In the genomic region with DNA sequence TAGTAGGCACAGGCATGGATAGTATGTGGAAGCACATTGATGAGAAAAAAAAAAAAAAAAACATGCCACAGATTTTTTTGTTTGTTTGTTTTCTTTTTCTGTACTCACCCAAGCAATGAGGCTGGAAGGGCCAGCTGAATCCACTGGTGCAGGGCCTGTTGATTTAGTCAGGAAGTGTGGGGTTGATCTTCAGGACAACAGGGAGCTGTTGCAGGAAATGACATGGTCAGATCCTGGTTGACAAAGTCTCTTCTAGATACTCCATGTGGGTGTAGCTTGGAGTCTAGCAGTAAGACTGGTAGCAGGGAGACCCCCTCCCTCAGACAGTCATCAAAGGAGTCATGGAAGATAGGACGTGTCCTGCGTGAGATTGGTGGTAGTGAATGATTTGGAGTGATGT, we compare ENCODE assay signal across 19 cellular contexts.
DNase-seq lines count a peak whose midpoint lies in the region; ATAC-seq, FAIRE-seq and TF ChIP-seq lines count a peak whose summit lies in the region.
"Had no signal": no experiment of that assay in that cellular context is flagged by ENCODE, and none has a peak within 500 bp of the region (broad histone marks: within the 10 kb centered on the region; RNA-seq: fewer than 3 reads in every experiment).

No MANE protein-coding gene starts in this region.

- H3K4me3 Mint-ChIP-seq in chondrocyte (ENCODE audit: unreplicated experiment) (no peak overlapping the region), WTC11 (no peak overlapping the region)
- H3K4me3 Mint-ChIP-seq in activated CD8-positive, alpha-beta T cell treated with anti-CD3 and anti-CD28 coated beads for 36 hours: no peak overlapping the region
- H3K4me3 Mint-ChIP-seq: CD4-positive, CD25-positive, alpha-beta regulatory T cell had no signal

- peaks cover 20% of the 10 kb centered on the region for H3K4me1 ChIP-seq in A549
- H3K4me1 ChIP-seq in HEK293 (ENCODE audit: control insufficient read depth, insufficient read depth, low read length): no peaks in the 10 kb centered on the region
- H3K4me1 ChIP-seq: BE2C had no signal

- TF ChIP-seq RAD21 in A549 (conservative IDR thresholded peaks at IDR 0.05 in 1 of 2, IDR thresholded peaks at IDR 0.05 in 1 of 2): no peak

- ATAC-seq in A549 (peak in 1 of 2 experiments; percentile 10; a peak in 2 of 6 replicates), GM19395 (IDR thresholded peaks at IDR 0.05; ENCODE audit: unreplicated experiment) (no peak), WTC11 (no peak)
- ATAC-seq in activated CD8-positive, alpha-beta T cell treated with anti-CD3 and anti-CD28 coated beads for 36 hours: no peak
- ATAC-seq: HCT116 had no signal

- CTCF ChIA-PET in A549 (lab: Yijun Ruan, JAX) (interaction anchor here (0.6 to 3.2 kb wide), 4 partner anchors 12 to 303 kb away, joined by 3 to 10 read pairs (median 4); no protein-coding TSS in a partner anchor), HEK293 (lab: Yijun Ruan, JAX) (no interaction called here), WTC11 (lab: Charles Lee) (no interaction called here)
- CTCF ChIA-PET in activated CD8-positive, alpha-beta T cell treated with anti-CD3 and anti-CD28 coated beads for 36 hours (lab: Charles Lee): no interaction called here

- no peaks in the 10 kb centered on the region for H3K9me3 ChIP-seq in A549
- no peaks in the 10 kb centered on the region for H3K9me3 ChIP-seq in HEK293 (ENCODE audit: control insufficient read depth, insufficient read depth, low read depth, low read length)
- H3K9me3 ChIP-seq: BE2C had no signal

- POLR2A ChIA-PET in A549 (lab: Yijun Ruan, JAX) (interaction anchor here (0.7 kb wide), 2 partner anchors 10 to 345 kb away, joined by 4 to 7 read pairs; no protein-coding TSS in a partner anchor), HEK293 (lab: Yijun Ruan, JAX) (interaction anchor here (0.7 kb wide), 1 partner anchor 664 kb away, joined by 5 read pairs; no protein-coding TSS in a partner anchor), WTC11 (lab: Charles Lee) (no interaction called here)
- POLR2A ChIA-PET in activated CD8-positive, alpha-beta T cell treated with anti-CD3 and anti-CD28 coated beads for 36 hours (lab: Charles Lee): no interaction called here

- no peaks in the 10 kb centered on the region for H3K27me3 Mint-ChIP-seq in chondrocyte (ENCODE audit: low read depth)
- peaks cover 60% of the 10 kb centered on the region for H3K27me3 Mint-ChIP-seq in WTC11 (ENCODE audit: low read depth)
- H3K27me3 Mint-ChIP-seq in activated CD8-positive, alpha-beta T cell treated with anti-CD3 and anti-CD28 coated beads for 36 hours: peaks cover 2% of the 10 kb centered on the region

- H3K27ac Mint-ChIP-seq in chondrocyte (ENCODE audit: unreplicated experiment) (peak overlapping the region; percentile 36), WTC11 (no peak overlapping the region)
- no peak overlapping the region for H3K27ac Mint-ChIP-seq in activated CD8-positive, alpha-beta T cell treated with anti-CD3 and anti-CD28 coated beads for 36 hours
- H3K27ac Mint-ChIP-seq: CD4-positive, CD25-positive, alpha-beta regulatory T cell had no signal

- in situ Hi-C loops in Caki2 (cut with HindIII; ENCODE audit: low pct_unique_long_range_greater_than_20kb, low sequenced_read_pairs): no loop called here

- H3K9me3 Mint-ChIP-seq in chondrocyte (ENCODE audit: low read depth): no peaks in the 10 kb centered on the region
- no peaks in the 10 kb centered on the region for H3K9me3 Mint-ChIP-seq in WTC11
- no peaks in the 10 kb centered on the region for H3K9me3 Mint-ChIP-seq in activated CD8-positive, alpha-beta T cell treated with anti-CD3 and anti-CD28 coated beads for 36 hours

- intact Hi-C loops in activated CD8-positive, alpha-beta T cell treated with anti-CD3 and anti-CD28 coated beads for 36 hours (cut with micrococcal nuclease): no loop called here

- H3K27ac ChIP-seq in A549 (peak overlapping the region in 1 of 2 experiments; percentile 22; a peak in 4 of 6 replicates), HEK293 (ENCODE audit: extremely low read depth, low read depth, low read length) (no peak overlapping the region)

- TF ChIP-seq CTCF in A549 (IDR thresholded peaks at IDR 0.05) (no peak), HEK293 (tag by site-specific recombination; IDR thresholded peaks at IDR 0.05) (no peak), chondrocyte (IDR thresholded peaks at IDR 0.05) (no peak), WTC11 (IDR thresholded peaks at IDR 0.05) (no peak)
- TF ChIP-seq CTCF in activated CD8-positive, alpha-beta T cell treated with anti-CD3 and anti-CD28 coated beads for 36 hours (IDR thresholded peaks at IDR 0.05): no peak

- H3K4me1 Mint-ChIP-seq in chondrocyte (ENCODE audit: low read depth): peaks cover 6% of the 10 kb centered on the region
- H3K4me1 Mint-ChIP-seq in WTC11: peaks cover 24% of the 10 kb centered on the region
- H3K4me1 Mint-ChIP-seq in activated CD8-positive, alpha-beta T cell treated with anti-CD3 and anti-CD28 coated beads for 36 hours (ENCODE audit: low read depth): no peaks in the 10 kb centered on the region
- H3K4me1 Mint-ChIP-seq: CD4-positive, CD25-positive, alpha-beta regulatory T cell had no signal

- no peak for TF ChIP-seq EP300 in A549 (IDR thresholded peaks at IDR 0.05)

- TF ChIP-seq POLR2A in A549 (IDR thresholded peaks at IDR 0.05; ENCODE audit: low read length): no peak

- FAIRE-seq in A549 (lab: Jason Lieb, UNC): no peak
- FAIRE-seq: GM12892, GM18507 had no signal

- H3K4me3 ChIP-seq in A549 (no peak overlapping the region), HEK293 (ENCODE audit: low read depth, low read length) (no peak overlapping the region)

- H3K36me3 ChIP-seq in HEK293 (ENCODE audit: control insufficient read depth in 2 of 2, insufficient read depth in 1 of 2, low read length in 2 of 2): no peaks in the 10 kb centered on the region
- H3K36me3 ChIP-seq: BE2C had no signal

- peaks cover 50% of the 10 kb centered on the region for H3K36me3 Mint-ChIP-seq in chondrocyte (ENCODE audit: low read depth)
- H3K36me3 Mint-ChIP-seq in WTC11: no peaks in the 10 kb centered on the region
- no peaks in the 10 kb centered on the region for H3K36me3 Mint-ChIP-seq in activated CD8-positive, alpha-beta T cell treated with anti-CD3 and anti-CD28 coated beads for 36 hours (ENCODE audit: low read depth)
- H3K36me3 Mint-ChIP-seq: CD4-positive, CD25-positive, alpha-beta regulatory T cell had no signal

- WGBS in A549 (ENCODE audit: missing lambda C conversion rate): 93% methylated on average over 2 of the region's 2 CpGs

- H3K4me2 ChIP-seq in A549: 0 out of 3 replicates have a peak overlapping the region, but pooled peaks have one; percentile 2

- DNase-seq in A549 (ENCODE audit: low read depth in 1 of 2, low spot score in 1 of 2) (no peak), Caki2 (ENCODE audit: low read depth) (peak; percentile 11), chondrocyte (ENCODE audit: low spot score) (no peak), WTC11 (ENCODE audit: low spot score) (no peak)
- no peak for DNase-seq in activated CD8-positive, alpha-beta memory T cell treated with anti-CD3 and anti-CD28 coated beads, Interleukin-2, amount 50 U/mL, for 4 hours
- no peak for DNase-seq in activated CD8-positive, alpha-beta T cell treated with anti-CD3 and anti-CD28 coated beads for 36 hours
- DNase-seq: ACHN; BE2C; C1 segment of cervical spinal cord; Calu3; CD4-positive, CD25-positive, alpha-beta regulatory T cell; GDM1; GOT3; H7 had no signal

TF ChIP-seq in A549, 52 proteins besides CTCF, POLR2A, EP300 and RAD21 (continues in another document):
- TF ChIP-seq CBX8 (IDR thresholded peaks at IDR 0.05): no peak
- no peak for TF ChIP-seq TFCP2L1 (CRISPR knock-in tag; IDR thresholded peaks at IDR 0.05)
- no peak for TF ChIP-seq FOSB (CRISPR knock-in tag; IDR thresholded peaks at IDR 0.05)
- no peak for TF ChIP-seq FOXS1 (CRISPR knock-in tag; IDR thresholded peaks at IDR 0.05)
- no peak for TF ChIP-seq SREBF2 (IDR thresholded peaks at IDR 0.05)

TF ChIP-seq in HEK293, 187 proteins besides CTCF, POLR2A, EP300 and RAD21:
- TF ChIP-seq SCRT1 (tag by site-specific recombination; IDR thresholded peaks at IDR 0.05; ENCODE audit: borderline replicate concordance): 0 out of 2 replicates have a peak, but pooled peaks have one; percentile 33
- TF ChIP-seq, protein P1, sequence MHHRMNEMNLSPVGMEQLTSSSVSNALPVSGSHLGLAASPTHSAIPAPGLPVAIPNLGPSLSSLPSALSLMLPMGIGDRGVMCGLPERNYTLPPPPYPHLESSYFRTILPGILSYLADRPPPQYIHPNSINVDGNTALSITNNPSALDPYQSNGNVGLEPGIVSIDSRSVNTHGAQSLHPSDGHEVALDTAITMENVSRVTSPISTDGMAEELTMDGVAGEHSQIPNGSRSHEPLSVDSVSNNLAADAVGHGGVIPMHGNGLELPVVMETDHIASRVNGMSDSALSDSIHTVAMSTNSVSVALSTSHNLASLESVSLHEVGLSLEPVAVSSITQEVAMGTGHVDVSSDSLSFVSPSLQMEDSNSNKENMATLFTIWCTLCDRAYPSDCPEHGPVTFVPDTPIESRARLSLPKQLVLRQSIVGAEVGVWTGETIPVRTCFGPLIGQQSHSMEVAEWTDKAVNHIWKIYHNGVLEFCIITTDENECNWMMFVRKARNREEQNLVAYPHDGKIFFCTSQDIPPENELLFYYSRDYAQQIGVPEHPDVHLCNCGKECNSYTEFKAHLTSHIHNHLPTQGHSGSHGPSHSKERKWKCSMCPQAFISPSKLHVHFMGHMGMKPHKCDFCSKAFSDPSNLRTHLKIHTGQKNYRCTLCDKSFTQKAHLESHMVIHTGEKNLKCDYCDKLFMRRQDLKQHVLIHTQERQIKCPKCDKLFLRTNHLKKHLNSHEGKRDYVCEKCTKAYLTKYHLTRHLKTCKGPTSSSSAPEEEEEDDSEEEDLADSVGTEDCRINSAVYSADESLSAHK (tag by site-specific recombination; IDR thresholded peaks at IDR 0.05): no peak

TF ChIP-seq in WTC11, 78 proteins besides CTCF, POLR2A, EP300 and RAD21 (continues in another document):
- TF ChIP-seq, protein P2, sequence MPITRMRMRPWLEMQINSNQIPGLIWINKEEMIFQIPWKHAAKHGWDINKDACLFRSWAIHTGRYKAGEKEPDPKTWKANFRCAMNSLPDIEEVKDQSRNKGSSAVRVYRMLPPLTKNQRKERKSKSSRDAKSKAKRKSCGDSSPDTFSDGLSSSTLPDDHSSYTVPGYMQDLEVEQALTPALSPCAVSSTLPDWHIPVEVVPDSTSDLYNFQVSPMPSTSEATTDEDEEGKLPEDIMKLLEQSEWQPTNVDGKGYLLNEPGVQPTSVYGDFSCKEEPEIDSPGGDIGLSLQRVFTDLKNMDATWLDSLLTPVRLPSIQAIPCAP (CRISPR knock-in tag; IDR thresholded peaks at IDR 0.05): no peak
- TF ChIP-seq NFYB (CRISPR knock-in tag; conservative IDR thresholded peaks at IDR 0.05; ENCODE audit: low read depth): no peak
- no peak for TF ChIP-seq SOX15 (CRISPR knock-in tag; IDR thresholded peaks at IDR 0.05)

Comparison
In these comparisons a context has a peak if more than half of its experiments do, and no peak if none do; other contexts are left out.
1. POLR2A ChIA-PET loops: an anchor here in A549 (0.7 kb wide) and HEK293 (0.7 kb wide); none called in WTC11 and activated CD8-positive, alpha-beta T cell treated with anti-CD3 and anti-CD28 coated beads for 36 hours.